8 cellular contexts compared by ENCODE assay signal in genomic region chr15:38991126-38991525, GRCh38.
DNase-seq lines count a peak whose midpoint lies in the region; ATAC-seq and TF ChIP-seq lines count a peak whose summit lies in the region.

No MANE protein-coding gene starts in this region.

- peak in 11 of 12 donors; percentile 20 to 61 (median 46) for TF ChIP-seq CTCF in heart left ventricle (IDR thresholded peaks at IDR 0.05)
- peak in 8 of 11 experiments; percentile 16 to 51 (median 40) for TF ChIP-seq CTCF in spleen (IDR thresholded peaks at IDR 0.05 in 8 of 11, conservative IDR thresholded peaks at IDR 0.05 in 3 of 11)

- H3K27ac ChIP-seq in heart left ventricle, result peak overlapping the region in 6 of 12 donors; percentile 8 to 62 (median 25)
- H3K27ac ChIP-seq in spleen, result peak overlapping the region in 2 of 8 donors; percentile 27 to 32

- no peak for TF ChIP-seq POLR2A in heart left ventricle (IDR thresholded peaks at IDR 0.05)
- no peak for TF ChIP-seq POLR2A in spleen (IDR thresholded peaks at IDR 0.05)

- H3K9me3 ChIP-seq in heart left ventricle (no peaks in the 10 kb centered on the region), spleen (no peaks in the 10 kb centered on the region)

- H3K36me3 ChIP-seq in heart left ventricle (no peaks in the 10 kb centered on the region), spleen (no peaks in the 10 kb centered on the region)

- DNase-seq in HCEC 1CT, result peak; percentile 57
- peak; percentile 75 for DNase-seq in SK-MEL-5 (ENCODE audit: low read depth, low spot score)
- DNase-seq in heart left ventricle, result no peak
- no peak for DNase-seq in spleen
- no peak for DNase-seq in activated gamma-delta T cell (lab: John Stamatoyannopoulos, UW)
- no peak for DNase-seq in stimulated activated CD4-positive, alpha-beta T cell treated with anti-CD3 and anti-CD28 coated beads, Interleukin-4, amount 100 ng/mL, for 24 hours
- no peak for DNase-seq in NCI-H2029 (lab: John Stamatoyannopoulos, UW)

- H3K4me1 ChIP-seq in heart left ventricle (peaks cover 0 to 31% (median 12%) of the 10 kb centered on the region in 12 donors), spleen (no peaks in the 10 kb centered on the region)

- H3K4me3 ChIP-seq in heart left ventricle (no peak overlapping the region), spleen (no peak overlapping the region)

- whole genome bisulfite sequencing in heart left ventricle, 4 donors, result 48 to 59% (median 51%) methylated on average over 4 of the region's 4 CpGs
- WGBS in spleen, 5 donors, result 53 to 69% (median 60%) methylated on average over 4 of the region's 4 CpGs

- in situ Hi-C loops in SK-MEL-5 (cut with HindIII; ENCODE audit: low pct_unique_long_range_greater_than_20kb, low sequenced_read_pairs), result no loop called here

- ATAC-seq in heart left ventricle, result peak in 1 of 4 donors; percentile 35
- ATAC-seq in GM19023 (IDR thresholded peaks at IDR 0.05; ENCODE audit: unreplicated experiment), result no peak

- no peaks in the 10 kb centered on the region for H3K27me3 ChIP-seq in heart left ventricle
- no peaks in the 10 kb centered on the region for H3K27me3 ChIP-seq in spleen (replicated peaks in 1 of 7)

- intact Hi-C loops in heart left ventricle (cut with DNase I), result loop anchor here in 7 of 10 donors (2.0 to 10.0 kb wide), 5 partner anchors 169 to 591 kb away; partner anchors contain the start of gene THBS1 (in 1 of the 7)
- intact Hi-C loops in spleen (cut with DNase I; ENCODE audit: low total_unique reads), result loop anchor here (5.0 kb wide), 1 partner anchor 174 kb away; no protein-coding TSS in a partner anchor

Comparison
In these comparisons a context has a peak if more than half of its experiments do, and no peak if none do; other contexts are left out.
1. DNase-seq: peak in HCEC 1CT (single experiment) and SK-MEL-5 (single experiment); none in heart left ventricle (0 of 5), spleen (single experiment), activated gamma-delta T cell (single experiment), stimulated activated CD4-positive, alpha-beta T cell treated with anti-CD3 and anti-CD28 coated beads, Interleukin-4, amount 100 ng/mL, for 24 hours (single experiment) and NCI-H2029 (single experiment).